Comparison of ENCODE assay signal across 1 cellular context in genomic region chr1:182889997-182890396, GRCh38.
A peak's percentile ranks its signal among the peaks of the same experiment; 100 is the strongest.
TF ChIP-seq lines count a peak whose summit lies in the region.

No MANE protein-coding gene starts in this region.

TF ChIP-seq in WTC11, 78 proteins besides CTCF, POLR2A, EP300 and RAD21 (continued from another document):
- TF ChIP-seq PRDM15 (CRISPR knock-in tag; IDR thresholded peaks at IDR 0.05) (no peak), ZMAT4 (CRISPR knock-in tag; IDR thresholded peaks at IDR 0.05) (0 out of 2 replicates have a peak, but pooled peaks have one; percentile 39), ZNF671 (CRISPR knock-in tag; IDR thresholded peaks at IDR 0.05) (peak; percentile 39; the same call in 1 of the 2 replicates), ZNF138 (CRISPR knock-in tag; conservative IDR thresholded peaks at IDR 0.05) (no peak), EMX1 (CRISPR knock-in tag; IDR thresholded peaks at IDR 0.05) (0 out of 2 replicates have a peak, but pooled peaks have one; percentile 2)
